In genomic region chr10:73886625-73887024, GRCh38 we compare ENCODE assay signal across 1 cellular context.
TF ChIP-seq lines count a peak whose summit lies in the region.

No MANE protein-coding gene starts in this region.

TF ChIP-seq in A549, 52 proteins besides CTCF, POLR2A, EP300 and RAD21:
- TF ChIP-seq HOXB5 (CRISPR knock-in tag; IDR thresholded peaks at IDR 0.05) (no peak), CBX8 (IDR thresholded peaks at IDR 0.05) (no peak), HMGXB4 (CRISPR knock-in tag; IDR thresholded peaks at IDR 0.05; ENCODE audit: borderline replicate concordance) (no peak), REST (IDR thresholded peaks at IDR 0.05) (no peak), BHLHE40 (IDR thresholded peaks at IDR 0.05; ENCODE audit: low read depth, low read length) (no peak), TFCP2L1 (CRISPR knock-in tag; IDR thresholded peaks at IDR 0.05) (no peak), SREBF2 (IDR thresholded peaks at IDR 0.05) (no peak), FOSL2 (IDR thresholded peaks at IDR 0.05) (no peak), FOSL2 (CRISPR knock-in tag; IDR thresholded peaks at IDR 0.05) (no peak), FOXS1 (CRISPR knock-in tag; IDR thresholded peaks at IDR 0.05) (no peak), NFE2L2 (conservative IDR thresholded peaks at IDR 0.05; ENCODE audit: low read length) (no peak), JUN (IDR thresholded peaks at IDR 0.05) (no peak; a peak in 1 of 5 replicates), HOXA7 (CRISPR knock-in tag; IDR thresholded peaks at IDR 0.05) (no peak), EHF (CRISPR knock-in tag; IDR thresholded peaks at IDR 0.05) (no peak), SMC3 (IDR thresholded peaks at IDR 0.05) (no peak), RNF2 (IDR thresholded peaks at IDR 0.05; ENCODE audit: borderline replicate concordance, low read depth) (no peak), KDM5A (IDR thresholded peaks at IDR 0.05) (no peak), FOSB (CRISPR knock-in tag; IDR thresholded peaks at IDR 0.05) (no peak), JUNB (IDR thresholded peaks at IDR 0.05) (no peak)
TF ChIP-seq in A549: peak in this region for 0.
